6 cellular contexts compared by ENCODE assay signal in genomic region chr11:65960824-65961266, GRCh38. TPM values are rescaled to one million over a fixed set of nuclear protein-coding genes. Genes with fewer than 3 reads are reported as not detected.
DNase-seq lines count a peak whose midpoint lies in the region; ATAC-seq and TF ChIP-seq lines count a peak whose summit lies in the region.

No MANE protein-coding gene starts in this region.

- H3K27ac Mint-ChIP-seq in stimulated activated naive CD8-positive, alpha-beta T cell treated with anti-CD3 and anti-CD28 coated beads, Interleukin-15, amount 100 ng/mL, for 72 hours: peak overlapping the region; percentile 98 to 99

- no peak for TF ChIP-seq POLR2A in Peyer's patch (IDR thresholded peaks at IDR 0.05)

- no peaks in the 10 kb centered on the region for H3K27me3 Mint-ChIP-seq in stimulated activated naive CD8-positive, alpha-beta T cell treated with anti-CD3 and anti-CD28 coated beads, Interleukin-15, amount 100 ng/mL, for 72 hours

- peak overlapping the region; percentile 83 for H2AFZ ChIP-seq in fibroblast of lung (ENCODE audit: low read length)

- peaks cover 0 to 23% (median 0%) of the 10 kb centered on the region in 3 donors for H3K36me3 ChIP-seq in Peyer's patch
- H3K36me3 ChIP-seq in fibroblast of lung (ENCODE audit: control insufficient read depth, insufficient read depth, low read length): peaks cover 15% of the 10 kb centered on the region

- H4K20me1 ChIP-seq in fibroblast of lung (ENCODE audit: control insufficient read depth, extremely low read depth, insufficient read depth, low read length): no peaks in the 10 kb centered on the region

- DNase-seq in Peyer's patch: no peak
- DNase-seq in fibroblast of lung (ENCODE audit: low read depth in 2 of 2): no peak
- DNase-seq in stimulated activated naive CD8-positive, alpha-beta T cell treated with anti-CD3 and anti-CD28 coated beads, Interleukin-15, amount 100 ng/mL, for 72 hours: no peak
- no peak for DNase-seq in NCI-H146 (lab: John Stamatoyannopoulos, UW)

- H3K4me2 ChIP-seq in fibroblast of lung (ENCODE audit: extremely low read depth, insufficient read depth, low read length): peak overlapping the region; percentile 77

- TF ChIP-seq CTCF in Peyer's patch (IDR thresholded peaks at IDR 0.05): no peak
- no peak for TF ChIP-seq CTCF in fibroblast of lung (conservative IDR thresholded peaks at IDR 0.05 in 1 of 2, IDR thresholded peaks at IDR 0.05 in 1 of 2; ENCODE audit: low read depth in 1 of 2, low read length in 2 of 2)

- H3K4me3 Mint-ChIP-seq in stimulated activated naive CD8-positive, alpha-beta T cell treated with anti-CD3 and anti-CD28 coated beads, Interleukin-15, amount 100 ng/mL, for 72 hours: peak overlapping the region; percentile 93 to 98

- no peaks in the 10 kb centered on the region for H3K9me3 Mint-ChIP-seq in stimulated activated naive CD8-positive, alpha-beta T cell treated with anti-CD3 and anti-CD28 coated beads, Interleukin-15, amount 100 ng/mL, for 72 hours

- H3K4me1 ChIP-seq in Peyer's patch: peaks cover 6 to 20% (median 18%) of the 10 kb centered on the region in 4 donors
- H3K4me1 ChIP-seq in fibroblast of lung (ENCODE audit: control insufficient read depth, extremely low read depth, insufficient read depth, low read length): peaks cover 7% of the 10 kb centered on the region

- no peaks in the 10 kb centered on the region for H3K9me3 ChIP-seq in Peyer's patch
- no peaks in the 10 kb centered on the region for H3K9me3 ChIP-seq in fibroblast of lung (ENCODE audit: control insufficient read depth, insufficient read depth, low read depth, low read length)

- H3K4me1 Mint-ChIP-seq in stimulated activated naive CD8-positive, alpha-beta T cell treated with anti-CD3 and anti-CD28 coated beads, Interleukin-15, amount 100 ng/mL, for 72 hours: peaks cover 68% of the 10 kb centered on the region

- H3K27me3 ChIP-seq in Peyer's patch (no peaks in the 10 kb centered on the region), fibroblast of lung (ENCODE audit: control insufficient read depth, insufficient read depth, low read length) (no peaks in the 10 kb centered on the region)

- ATAC-seq in stimulated activated naive CD8-positive, alpha-beta T cell treated with anti-CD3 and anti-CD28 coated beads, Interleukin-15, amount 100 ng/mL, for 72 hours: peak; percentile 21
- no peak for ATAC-seq in HG03571 (IDR thresholded peaks at IDR 0.05; ENCODE audit: unreplicated experiment)
- no peak for ATAC-seq in GM21381 (IDR thresholded peaks at IDR 0.05; ENCODE audit: unreplicated experiment)

- peaks cover 34% of the 10 kb centered on the region for H3K79me2 ChIP-seq in fibroblast of lung (ENCODE audit: control insufficient read depth, insufficient read depth, low read length)

- peak overlapping the region; percentile 96 for H3K9ac ChIP-seq in fibroblast of lung (ENCODE audit: insufficient read depth, low read length)

- peak overlapping the region; percentile 77 to 100 (median 96) for H3K4me3 ChIP-seq in Peyer's patch
- H3K4me3 ChIP-seq in fibroblast of lung (replicated peaks in 1 of 4; ENCODE audit: control extremely low read depth in 1 of 4, insufficient read depth in 1 of 4, low read depth in 3 of 4, low read length in 4 of 4): peak overlapping the region; percentile 59 to 97 (median 82)

- peak overlapping the region; percentile 83 to 96 (median 92) for H3K27ac ChIP-seq in Peyer's patch
- H3K27ac ChIP-seq in fibroblast of lung (ENCODE audit: insufficient read depth, low read length): peak overlapping the region; percentile 79

RNA-seq across cellular contexts. Expression of gene SART1, which starts 0.7 kb away (rescaled TPM):
- 10 to 100 TPM; 14.4 to 61.9 (median 26.4) TPM for total RNA-seq in Peyer's patch
- 39.0 and 43.3 TPM in 2 replicates for total RNA-seq in fibroblast of lung
- 17.4 and 23.9 TPM in 2 replicates for polyA plus RNA-seq in fibroblast of lung
- polyA plus RNA-seq in fibroblast of lung (2012): 53.1 and 85.8 TPM in 2 replicates
- 26.5 and 51.3 TPM in 2 replicates for polyA minus RNA-seq in fibroblast of lung (ENCODE audit: low replicate concordance)

RNA-seq across cellular contexts. Expression of gene TSGA10IP, which starts 15.6 kb away (rescaled TPM):
- total RNA-seq in Peyer's patch: not detected
- 0.17 TPM in 1 of 2 replicates, not detected in the other for total RNA-seq in fibroblast of lung
- 0.06 TPM in 1 of 2 replicates, not detected in the other for polyA plus RNA-seq in fibroblast of lung
- polyA plus RNA-seq in fibroblast of lung (2012): 0.18 TPM in 1 of 2 replicates, not detected in the other
- not detected in 2 replicates for polyA minus RNA-seq in fibroblast of lung (ENCODE audit: low replicate concordance)

RNA-seq across cellular contexts. Expression of gene EIF1AD, which starts 41.1 kb away (rescaled TPM):
- 10 to 100 TPM; 15.1 to 66.0 (median 23.7) TPM for total RNA-seq in Peyer's patch
- total RNA-seq in fibroblast of lung: 23.4 and 23.5 TPM in 2 replicates
- polyA plus RNA-seq in fibroblast of lung: 26.2 and 30.0 TPM in 2 replicates
- polyA plus RNA-seq in fibroblast of lung (2012): 20.9 and 22.6 TPM in 2 replicates
- 45.5 and 64.8 TPM in 2 replicates for polyA minus RNA-seq in fibroblast of lung (ENCODE audit: low replicate concordance)

RNA-seq across cellular contexts. Expression of gene BANF1, which starts 41.5 kb away (rescaled TPM):
- total RNA-seq in Peyer's patch (10 to 100 TPM; 25.4 to 42.4 (median 27.7) TPM), fibroblast of lung (18.5 and 19.0 TPM in 2 replicates)
- polyA plus RNA-seq in fibroblast of lung: 156 and 269 TPM in 2 replicates
- polyA plus RNA-seq in fibroblast of lung (2012): 159 and 248 TPM in 2 replicates
- 93.8 and 108 TPM in 2 replicates for polyA minus RNA-seq in fibroblast of lung (ENCODE audit: low replicate concordance)

RNA-seq across cellular contexts. Expression of gene DRAP1, which starts 41.6 kb away (rescaled TPM):
- total RNA-seq in Peyer's patch: 100 to 1,000 TPM in 1 of 4 donors, 10 to 100 TPM in 3; 32.6 to 112 (median 57.5) TPM
- total RNA-seq in fibroblast of lung: 155 and 300 TPM in 2 replicates
- 130 and 275 TPM in 2 replicates for polyA plus RNA-seq in fibroblast of lung
- 329 and 696 TPM in 2 replicates for polyA plus RNA-seq in fibroblast of lung (2012)
- polyA minus RNA-seq in fibroblast of lung (ENCODE audit: low replicate concordance): 60.5 and 98.3 TPM in 2 replicates
